Comparison of ENCODE assay signal across 13 cellular contexts in the genomic region with DNA sequence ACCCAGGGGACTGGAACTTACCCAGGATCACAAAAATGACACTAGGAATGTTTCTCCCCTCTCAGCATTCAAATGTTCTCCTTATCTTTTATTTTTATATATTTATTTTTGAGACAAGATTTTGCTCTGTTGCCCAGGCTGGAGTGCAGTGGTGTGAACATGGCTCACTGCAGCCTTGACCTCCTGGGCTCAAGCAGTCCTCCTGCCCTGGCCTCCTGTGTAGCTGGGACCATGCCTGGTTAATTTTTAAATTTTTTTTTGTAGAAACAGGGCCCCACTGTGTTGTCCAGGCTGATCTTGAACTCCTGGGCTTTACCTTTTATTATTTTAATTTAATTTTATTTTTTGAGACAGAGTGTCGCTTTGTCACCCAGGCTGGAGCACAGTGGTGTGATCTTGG.
DNase-seq lines count a peak whose midpoint lies in the region; ATAC-seq, FAIRE-seq and TF ChIP-seq lines count a peak whose summit lies in the region.
"Had no signal": no experiment of that assay in that cellular context is flagged by ENCODE, and none has a peak within 500 bp of the region (broad histone marks: within the 10 kb centered on the region; RNA-seq: fewer than 3 reads in every experiment).

No MANE protein-coding gene starts in this region.

- no peak overlapping the region for H3K4me3 ChIP-seq in HUES48 (ENCODE audit: low read depth, low read length)
- no peak overlapping the region for H3K4me3 ChIP-seq in H1 (ENCODE audit: extremely low read depth in 1 of 4, insufficient read depth in 2 of 4, low read depth in 3 of 4, low read length in 4 of 4)
- H3K4me3 ChIP-seq in neural progenitor cell, result no peak overlapping the region

- no peak overlapping the region for H3K14ac ChIP-seq in H1 (ENCODE audit: insufficient read length)

- no peak for TF ChIP-seq POLR2A in H1 (IDR thresholded peaks at IDR 0.05; ENCODE audit: control extremely low read depth in 1 of 2, low read depth in 2 of 2, low read length in 2 of 2)

- 90% methylated on average over 1 of the region's 1 CpG; no CpG with 5 or more reads in 1 of the 2 experiments for WGBS in H1 (ENCODE audit: extremely low coverage in 1 of 2, insufficient coverage in 1 of 2, insufficient read length in 1 of 2, insufficient replicate concordance in 2 of 2, low coverage in 1 of 2, low lambda C conversion rate in 2 of 2, missing lambda C conversion rate in 1 of 2), 2 experiments

- peak overlapping the region; percentile 56; the same call in 1 of the 2 replicates for H2BK5ac ChIP-seq in H1 (ENCODE audit: low read depth, low read length)

- peaks cover 39% of the 10 kb centered on the region for H3F3A ChIP-seq in neural progenitor cell (ENCODE audit: low read depth)

- no peak for DNase-seq in H1 (ENCODE audit: low read depth in 1 of 2, low spot score in 2 of 2)
- no peak for DNase-seq in neural progenitor cell (ENCODE audit: low spot score)
- DNase-seq in HUDEP-2 (lab: John Stamatoyannopoulos, UW; ENCODE audit: unreplicated experiment in 76 of 76), result no peak
- DNase-seq in NCI-H1436 (lab: John Stamatoyannopoulos, UW), result no peak
- DNase-seq: Caco-2; CD8-positive, alpha-beta memory T cell; DND-41; GDM1 had no signal

- no peak overlapping the region for H2BK12ac ChIP-seq in H1 (ENCODE audit: low read depth, low read length)

- peak overlapping the region; percentile 27 for H3K4ac ChIP-seq in H1 (replicated peaks; ENCODE audit: insufficient read length, low read depth, low read length)

- no peak for FAIRE-seq in H1 (lab: Jason Lieb, UNC)
- FAIRE-seq: GM12892 had no signal

- H3K4me1 Mint-ChIP-seq in neural progenitor cell, result peaks cover 37% of the 10 kb centered on the region
- H3K4me1 Mint-ChIP-seq: CD8-positive, alpha-beta memory T cell had no signal

- H3K56ac ChIP-seq in H1 (replicated peaks; ENCODE audit: insufficient read length, low read depth, low read length), result no peak overlapping the region

- H2BK15ac ChIP-seq in H1 (ENCODE audit: low read length), result no peak overlapping the region

- H3K9me3 ChIP-seq in HUES48 (ENCODE audit: control insufficient read depth, insufficient read depth, low read length) (no peaks in the 10 kb centered on the region), H1 (ENCODE audit: insufficient read depth in 2 of 2, low read depth in 1 of 2, low read length in 1 of 2) (no peaks in the 10 kb centered on the region), neural progenitor cell (ENCODE audit: low read depth) (peaks cover under 1% of the 10 kb centered on the region)
- H3K9me3 ChIP-seq: Caco-2 had no signal

- no peaks in the 10 kb centered on the region for H3K79me1 ChIP-seq in H1 (ENCODE audit: low read depth, low read length)

- ATAC-seq in GM19324 (IDR thresholded peaks at IDR 0.05; ENCODE audit: low FRiP score, unreplicated experiment), result no peak
- ATAC-seq: HCT116 had no signal

- no peak for TF ChIP-seq RAD21 in H1 (IDR thresholded peaks at IDR 0.05 in 1 of 2, conservative IDR thresholded peaks at IDR 0.05 in 1 of 2; ENCODE audit: low read depth in 2 of 2, low read length in 2 of 2)

- CTCF ChIA-PET in H1 (lab: Charles Lee; ENCODE audit: partially characterized antibody), result interaction anchor here (1.2 kb wide), 1 partner anchor 37 kb away, joined by 3 read pairs; no protein-coding TSS in a partner anchor

- H3K36me3 Mint-ChIP-seq in neural progenitor cell, result peaks cover 4% of the 10 kb centered on the region

- H3K4me3 Mint-ChIP-seq in neural progenitor cell, result no peak overlapping the region
- H3K4me3 Mint-ChIP-seq: CD8-positive, alpha-beta memory T cell had no signal

- no peak overlapping the region for H4K91ac ChIP-seq in H1 (replicated peaks; ENCODE audit: insufficient read length, low read length)

- H3K4me1 ChIP-seq in HUES48 (ENCODE audit: control insufficient read depth, insufficient read depth, low read length) (peaks cover 40% of the 10 kb centered on the region), H1 (replicated peaks in 1 of 4; ENCODE audit: control insufficient read depth in 3 of 4, insufficient read depth in 4 of 4, low read length in 3 of 4) (peaks cover 0 to 23% (median 14%) of the 10 kb centered on the region in 4 experiments; a peak in 5 of 7 replicates), neural progenitor cell (peaks cover 39% of the 10 kb centered on the region)
- H3K4me1 ChIP-seq: Caco-2 had no signal

- peak overlapping the region; percentile 7 for H2BK120ac ChIP-seq in H1 (replicated peaks; ENCODE audit: low read depth, low read length)

- H4K20me1 ChIP-seq in H1 (replicated peaks in 1 of 2; ENCODE audit: control insufficient read depth in 1 of 2, insufficient read depth in 2 of 2, low read length in 2 of 2) (no peaks in the 10 kb centered on the region), neural progenitor cell (ENCODE audit: low read depth) (no peaks in the 10 kb centered on the region)

- H3K27me3 Mint-ChIP-seq in neural progenitor cell (ENCODE audit: insufficient read depth, low read depth), result no peaks in the 10 kb centered on the region
- H3K27me3 Mint-ChIP-seq: CD8-positive, alpha-beta memory T cell had no signal

- H3K9ac ChIP-seq in HUES48 (ENCODE audit: low read depth, low read length) (no peak overlapping the region), H1 (replicated peaks in 1 of 4; ENCODE audit: extremely low read depth in 1 of 4, low read depth in 3 of 4, low read length in 3 of 4) (no peak overlapping the region), neural progenitor cell (no peak overlapping the region)

- TF ChIP-seq CTCF in H1 (IDR thresholded peaks at IDR 0.05; ENCODE audit: control extremely low read depth in 1 of 3, insufficient read depth in 1 of 3, low read depth in 1 of 3, low read length in 3 of 3) (no peak), neural progenitor cell (IDR thresholded peaks at IDR 0.05) (no peak)

- H3K23me2 ChIP-seq in H1 (ENCODE audit: low read depth, low read length), result no peaks in the 10 kb centered on the region

- H4K5ac ChIP-seq in H1 (ENCODE audit: insufficient read length, low read depth, low read length), result no peak overlapping the region

- no peak overlapping the region for H3K27ac Mint-ChIP-seq in neural progenitor cell
- H3K27ac Mint-ChIP-seq: CD8-positive, alpha-beta memory T cell had no signal

- H3K27me3 ChIP-seq in HUES48 (ENCODE audit: control insufficient read depth, insufficient read depth, low read length) (no peaks in the 10 kb centered on the region), H1 (replicated peaks in 1 of 4; ENCODE audit: control insufficient read depth in 3 of 4, extremely low read depth in 1 of 4, insufficient read depth in 3 of 4, low read length in 3 of 4) (no peaks in the 10 kb centered on the region), neural progenitor cell (no peaks in the 10 kb centered on the region)

- no peak for TF ChIP-seq EP300 in H1 (IDR thresholded peaks at IDR 0.05; ENCODE audit: borderline replicate concordance in 1 of 2, low read depth in 2 of 2, low read length in 2 of 2)

- POLR2A ChIA-PET in H1 (lab: Charles Lee; ENCODE audit: partially characterized antibody), result interaction anchor here (1.1 kb wide), 1 partner anchor 11 kb away, joined by 3 read pairs; no protein-coding TSS in a partner anchor

- H3K36me3 ChIP-seq in HUES48 (ENCODE audit: control insufficient read depth, insufficient read depth, low read length) (no peaks in the 10 kb centered on the region), H1 (ENCODE audit: control insufficient read depth in 2 of 4, insufficient read depth in 4 of 4, low read length in 3 of 4) (no peaks in the 10 kb centered on the region; a peak in 1 of 8 replicates), neural progenitor cell (no peaks in the 10 kb centered on the region)

- H2AFZ ChIP-seq in H1 (ENCODE audit: low read length) (no peak overlapping the region), neural progenitor cell (replicated peaks) (no peak overlapping the region)

- peak overlapping the region; percentile 44; the same call in 1 of the 2 replicates for H2AK5ac ChIP-seq in H1 (ENCODE audit: low read depth, low read length)

- peak overlapping the region; percentile 62; the same call in 1 of the 2 replicates for H3K18ac ChIP-seq in H1 (ENCODE audit: extremely low read depth, low read length)

- H3K4me2 ChIP-seq in H1 (ENCODE audit: insufficient read depth in 1 of 2, low read depth in 2 of 2, low read length in 2 of 2), result no peak overlapping the region
- H3K4me2 ChIP-seq in neural progenitor cell, result no peak overlapping the region

- no peak overlapping the region for H3K23ac ChIP-seq in H1 (ENCODE audit: insufficient read length)

- H3K27ac ChIP-seq in HUES48 (ENCODE audit: low read depth, low read length) (peak overlapping the region; percentile 97), H1 (ENCODE audit: low read depth, low read length) (no peak overlapping the region), neural progenitor cell (peak overlapping the region; percentile 21)
- H3K27ac ChIP-seq: HL-60 had no signal

- no peak overlapping the region for H4K8ac ChIP-seq in H1 (ENCODE audit: extremely low read depth, insufficient read depth, low read length)

- H3K9me3 Mint-ChIP-seq in neural progenitor cell, result peaks cover 6% of the 10 kb centered on the region

- H3K79me2 ChIP-seq in H1 (ENCODE audit: control insufficient read depth in 1 of 2, insufficient read depth in 2 of 2, low read length in 2 of 2) (peaks cover 0 to 35% of the 10 kb centered on the region in 2 experiments; a peak in 3 of 4 replicates), neural progenitor cell (ENCODE audit: low read depth) (peaks cover 64% of the 10 kb centered on the region)

- no peak overlapping the region for H2BK20ac ChIP-seq in H1 (ENCODE audit: low read length)

TF ChIP-seq in H1, 55 proteins besides CTCF, POLR2A, EP300 and RAD21 (continues in another document):
- TF ChIP-seq POLR2AphosphoS5 (IDR thresholded peaks at IDR 0.05; ENCODE audit: low read depth, low read length) (no peak), SIRT6 (IDR thresholded peaks at IDR 0.05; ENCODE audit: low read length) (no peak), EZH2 (IDR thresholded peaks at IDR 0.05; ENCODE audit: low read depth, low read length, severe bottlenecking) (no peak), SRF (IDR thresholded peaks at IDR 0.05; ENCODE audit: low read depth, low read length) (no peak), CREB1 (IDR thresholded peaks at IDR 0.05) (no peak), FOSL1 (IDR thresholded peaks at IDR 0.05; ENCODE audit: insufficient read depth, low read depth, low read length) (no peak), KDM5A (IDR thresholded peaks at IDR 0.05; ENCODE audit: low read length) (no peak), TAF7 (optimal IDR thresholded peaks at IDR 0.05; ENCODE audit: borderline replicate concordance, low read depth, low read length) (no peak), CBX8 (IDR thresholded peaks at IDR 0.05; ENCODE audit: borderline replicate concordance, low read depth, low read length) (no peak), JUND (IDR thresholded peaks at IDR 0.05; ENCODE audit: low read length) (no peak), MAFK (IDR thresholded peaks at IDR 0.05; ENCODE audit: low read depth, low read length) (no peak), NANOG (IDR thresholded peaks at IDR 0.05; ENCODE audit: insufficient read depth, low read depth, low read length, poor library complexity, severe bottlenecking) (no peak), PHF8 (conservative IDR thresholded peaks at IDR 0.05; ENCODE audit: low read depth, low read length) (no peak)
